ENCODE assay signal across 8 cellular contexts in genomic region chr1:31765041-31765467, GRCh38. TPM values are rescaled to one million over a fixed set of nuclear protein-coding genes. Genes with fewer than 3 reads are reported as not detected.
DNase-seq lines count a peak whose midpoint lies in the region; TF ChIP-seq lines count a peak whose summit lies in the region.

No MANE protein-coding gene starts in this region.

- H3K4me3 ChIP-seq in astrocyte of the cerebellum (ENCODE audit: low read depth, low read length) (no peak overlapping the region), neural progenitor cell (no peak overlapping the region)

- intact Hi-C loops in activated CD4-positive, alpha-beta T cell treated with anti-CD3 and anti-CD28 coated beads, Interleukin-2, amount 10 ng/mL, durations not matched to agents 24 days and 14 days (cut with micrococcal nuclease) = no loop called here

- H3K4me1 ChIP-seq in neural progenitor cell = peaks cover 49% of the 10 kb centered on the region

- no peaks in the 10 kb centered on the region for H3K9me3 ChIP-seq in neural progenitor cell (ENCODE audit: low read depth)

- H3K9ac ChIP-seq in neural progenitor cell = no peak overlapping the region

- H3K36me3 ChIP-seq in neural progenitor cell = no peaks in the 10 kb centered on the region

- peaks cover 2% of the 10 kb centered on the region for H3K36me3 Mint-ChIP-seq in activated CD4-positive, alpha-beta T cell treated with anti-CD3 and anti-CD28 coated beads, Interleukin-2, amount 10 ng/mL, durations not matched to agents 24 days and 14 days (ENCODE audit: low read depth)
- no peaks in the 10 kb centered on the region for H3K36me3 Mint-ChIP-seq in neural progenitor cell

- in situ Hi-C loops in astrocyte of the cerebellum (cut with HindIII; ENCODE audit: low sequenced_read_pairs) = no loop called here

- no peak for DNase-seq in activated CD4-positive, alpha-beta T cell treated with anti-CD3 and anti-CD28 coated beads, Interleukin-2, amount 10 ng/mL, durations not matched to agents 24 days and 14 days
- DNase-seq in activated CD4-positive, alpha-beta T cell treated with anti-CD3 and anti-CD28 coated beads for 48 hours = no peak
- peak; percentile 81 for DNase-seq in NCI-H1105 treated with DMSO at 0.1 percent for 48 hours (lab: John Stamatoyannopoulos, UW)
- no peak for DNase-seq in astrocyte of the cerebellum (ENCODE audit: low read depth)
- DNase-seq in neural progenitor cell (ENCODE audit: low spot score) = peak; percentile 68
- no peak for DNase-seq in HK-2 (ENCODE audit: unreplicated experiment)
- DNase-seq in mucosa of gallbladder (ENCODE audit: low spot score) = no peak
- DNase-seq in Kasumi-1 (lab: John Stamatoyannopoulos, UW) = no peak

- H3K79me2 ChIP-seq in neural progenitor cell (ENCODE audit: low read depth) = no peaks in the 10 kb centered on the region

- no peaks in the 10 kb centered on the region for H3K9me3 Mint-ChIP-seq in activated CD4-positive, alpha-beta T cell treated with anti-CD3 and anti-CD28 coated beads, Interleukin-2, amount 10 ng/mL, durations not matched to agents 24 days and 14 days
- H3K9me3 Mint-ChIP-seq in neural progenitor cell = no peaks in the 10 kb centered on the region

- no peak overlapping the region for H2AFZ ChIP-seq in neural progenitor cell (replicated peaks)

- peak overlapping the region; percentile 75 for H3K4me3 Mint-ChIP-seq in activated CD4-positive, alpha-beta T cell treated with anti-CD3 and anti-CD28 coated beads, Interleukin-2, amount 10 ng/mL, durations not matched to agents 24 days and 14 days
- peak overlapping the region; percentile 91 for H3K4me3 Mint-ChIP-seq in neural progenitor cell

- peak overlapping the region; percentile 83 for H3K4me2 ChIP-seq in neural progenitor cell

- TF ChIP-seq CTCF in astrocyte of the cerebellum (IDR thresholded peaks at IDR 0.05; ENCODE audit: low read depth, low read length, missing control alignments) = peak; percentile 27
- TF ChIP-seq CTCF in neural progenitor cell (IDR thresholded peaks at IDR 0.05) = peak; percentile 44

- H3K27ac ChIP-seq in neural progenitor cell = no peak overlapping the region

- H3F3A ChIP-seq in neural progenitor cell (ENCODE audit: low read depth) = peaks cover 53% of the 10 kb centered on the region

- peaks cover 69% of the 10 kb centered on the region for H3K27me3 Mint-ChIP-seq in activated CD4-positive, alpha-beta T cell treated with anti-CD3 and anti-CD28 coated beads, Interleukin-2, amount 10 ng/mL, durations not matched to agents 24 days and 14 days
- peaks cover 13% of the 10 kb centered on the region for H3K27me3 Mint-ChIP-seq in neural progenitor cell (ENCODE audit: insufficient read depth, low read depth)

- peaks cover 18% of the 10 kb centered on the region for H4K20me1 ChIP-seq in neural progenitor cell (ENCODE audit: low read depth)

- H3K27me3 ChIP-seq in neural progenitor cell = peaks cover 32% of the 10 kb centered on the region

- peaks cover 30% of the 10 kb centered on the region for H3K4me1 Mint-ChIP-seq in activated CD4-positive, alpha-beta T cell treated with anti-CD3 and anti-CD28 coated beads, Interleukin-2, amount 10 ng/mL, durations not matched to agents 24 days and 14 days
- peaks cover 68% of the 10 kb centered on the region for H3K4me1 Mint-ChIP-seq in neural progenitor cell

- no peak overlapping the region for H3K27ac Mint-ChIP-seq in activated CD4-positive, alpha-beta T cell treated with anti-CD3 and anti-CD28 coated beads, Interleukin-2, amount 10 ng/mL, durations not matched to agents 24 days and 14 days
- no peak overlapping the region for H3K27ac Mint-ChIP-seq in neural progenitor cell

RNA-seq across cellular contexts. Expression of gene ADGRB2, which starts 0.9 kb away (rescaled TPM):
- total RNA-seq in activated CD4-positive, alpha-beta T cell treated with anti-CD3 and anti-CD28 coated beads, Interleukin-2, amount 10 ng/mL, durations not matched to agents 24 days and 14 days = 0.40 and 0.45 TPM in 2 replicates
- total RNA-seq in neural progenitor cell (ENCODE audit: low replicate concordance) (7.1 and 21.2 TPM in 2 replicates), mucosa of gallbladder (6.0 TPM)

RNA-seq across cellular contexts. Expression of gene SPOCD1, which starts 50.8 kb away (rescaled TPM):
- total RNA-seq in activated CD4-positive, alpha-beta T cell treated with anti-CD3 and anti-CD28 coated beads, Interleukin-2, amount 10 ng/mL, durations not matched to agents 24 days and 14 days = not detected in 2 replicates
- total RNA-seq in neural progenitor cell (ENCODE audit: low replicate concordance) = 1.4 and 3.1 TPM in 2 replicates
- total RNA-seq in mucosa of gallbladder = 1.8 TPM

Comparison
In these comparisons a context has a peak if more than half of its experiments do, and no peak if none do; other contexts are left out.
1. DNase-seq: peak in NCI-H1105 treated with DMSO at 0.1 percent for 48 hours (single experiment) and neural progenitor cell (single experiment); none in activated CD4-positive, alpha-beta T cell treated with anti-CD3 and anti-CD28 coated beads, Interleukin-2, amount 10 ng/mL, durations not matched to agents 24 days and 14 days (single experiment), activated CD4-positive, alpha-beta T cell treated with anti-CD3 and anti-CD28 coated beads for 48 hours (single experiment), astrocyte of the cerebellum (single experiment), HK-2 (single experiment), mucosa of gallbladder (single experiment) and Kasumi-1 (0 of 2).